In genomic region chr6:35359744-35360348, GRCh38 we compare ENCODE assay signal across 10 cellular contexts. TPM values are rescaled to one million over a fixed set of nuclear protein-coding genes. Genes with fewer than 3 reads are reported as not detected.
DNase-seq lines count a peak whose midpoint lies in the region; ATAC-seq and TF ChIP-seq lines count a peak whose summit lies in the region.
"Had no signal": no experiment of that assay in that cellular context is flagged by ENCODE, and none has a peak within 500 bp of the region (broad histone marks: within the 10 kb centered on the region; RNA-seq: fewer than 3 reads in every experiment).

No MANE protein-coding gene starts in this region.

- TF ChIP-seq POLR2A in upper lobe of left lung (IDR thresholded peaks at IDR 0.05) = no peak

- peak overlapping the region; percentile 47 for H3K27ac Mint-ChIP-seq in activated naive CD8-positive, alpha-beta T cell treated with anti-CD3 and anti-CD28 coated beads, Interleukin-2, amount 10 ng/mL, durations not matched to agents 7 days and 5 days
- no peak overlapping the region for H3K27ac Mint-ChIP-seq in activated naive CD8-positive, alpha-beta T cell treated with anti-CD3 and anti-CD28 coated beads, Interleukin-2, amount 50 U/mL, for 24 hours
- peak overlapping the region; percentile 72 for H3K27ac Mint-ChIP-seq in dendritic cell treated with granulocyte-macrophage colony-stimulating factor and Interleukin-4, amounts not matched to agents 40 ng/mL and 50 ng/mL, for 4 days
- H3K27ac Mint-ChIP-seq: activated T-cell treated with anti-CD3 and anti-CD28 coated beads, Interleukin-2, amount 50 U/mL, for 72 hours had no signal

- H3K27ac ChIP-seq in lower lobe of right lung (peak overlapping the region; percentile 42), upper lobe of left lung (peak overlapping the region; percentile 32 to 65 (median 46))

- H3K4me3 ChIP-seq in lower lobe of right lung = no peak overlapping the region
- H3K4me3 ChIP-seq in upper lobe of left lung = no peak overlapping the region

- intact Hi-C loops in dendritic cell treated with granulocyte-macrophage colony-stimulating factor and Interleukin-4, amounts not matched to agents 40 ng/mL and 50 ng/mL, for 4 days (cut with micrococcal nuclease) = loop anchor here (5.0 kb wide), 1 partner anchor 32 kb away; no protein-coding TSS in a partner anchor
- intact Hi-C loops in lower lobe of right lung (cut with DNase I) = no loop called here

- H3K9me3 Mint-ChIP-seq in activated naive CD8-positive, alpha-beta T cell treated with anti-CD3 and anti-CD28 coated beads, Interleukin-2, amount 10 ng/mL, durations not matched to agents 7 days and 5 days = no peaks in the 10 kb centered on the region
- no peaks in the 10 kb centered on the region for H3K9me3 Mint-ChIP-seq in activated naive CD8-positive, alpha-beta T cell treated with anti-CD3 and anti-CD28 coated beads, Interleukin-2, amount 50 U/mL, for 24 hours
- H3K9me3 Mint-ChIP-seq in dendritic cell treated with granulocyte-macrophage colony-stimulating factor and Interleukin-4, amounts not matched to agents 40 ng/mL and 50 ng/mL, for 4 days = no peaks in the 10 kb centered on the region
- H3K9me3 Mint-ChIP-seq: activated T-cell treated with anti-CD3 and anti-CD28 coated beads, Interleukin-2, amount 50 U/mL, for 72 hours had no signal

- no peak for TF ChIP-seq EP300 in upper lobe of left lung (IDR thresholded peaks at IDR 0.05)

- no peaks in the 10 kb centered on the region for H3K27me3 Mint-ChIP-seq in activated naive CD8-positive, alpha-beta T cell treated with anti-CD3 and anti-CD28 coated beads, Interleukin-2, amount 10 ng/mL, durations not matched to agents 7 days and 5 days
- no peaks in the 10 kb centered on the region for H3K27me3 Mint-ChIP-seq in activated naive CD8-positive, alpha-beta T cell treated with anti-CD3 and anti-CD28 coated beads, Interleukin-2, amount 50 U/mL, for 24 hours
- H3K27me3 Mint-ChIP-seq in dendritic cell treated with granulocyte-macrophage colony-stimulating factor and Interleukin-4, amounts not matched to agents 40 ng/mL and 50 ng/mL, for 4 days = no peaks in the 10 kb centered on the region

- no peak for ATAC-seq in activated naive CD8-positive, alpha-beta T cell treated with anti-CD3 and anti-CD28 coated beads, Interleukin-2, amount 10 ng/mL, durations not matched to agents 7 days and 5 days (ENCODE audit: low read depth)
- no peak for ATAC-seq in activated naive CD8-positive, alpha-beta T cell treated with anti-CD3 and anti-CD28 coated beads, Interleukin-2, amount 50 U/mL, for 24 hours
- ATAC-seq in lower lobe of right lung (peak; percentile 32 to 42), upper lobe of left lung (ENCODE audit: low FRiP score in 2 of 2) (peak; percentile 27 to 30), HG03342 (IDR thresholded peaks at IDR 0.05; ENCODE audit: unreplicated experiment) (no peak)
- ATAC-seq: activated T-cell treated with anti-CD3 and anti-CD28 coated beads, Interleukin-2, amount 50 U/mL, for 72 hours had no signal

- TF ChIP-seq CTCF in lower lobe of right lung (IDR thresholded peaks at IDR 0.05) = no peak
- no peak for TF ChIP-seq CTCF in upper lobe of left lung (IDR thresholded peaks at IDR 0.05)

- POLR2A ChIA-PET in activated naive CD8-positive, alpha-beta T cell treated with anti-CD3 and anti-CD28 coated beads, Interleukin-2, amount 10 ng/mL, durations not matched to agents 7 days and 5 days (lab: Charles Lee) = no interaction called here

- WGBS in upper lobe of left lung, 2 donors = 41 to 43% methylated on average over 2 of the region's 2 CpGs

- H3K9me3 ChIP-seq in lower lobe of right lung = no peaks in the 10 kb centered on the region
- H3K9me3 ChIP-seq in upper lobe of left lung = no peaks in the 10 kb centered on the region

- H3K36me3 ChIP-seq in lower lobe of right lung (peaks cover 37% of the 10 kb centered on the region), upper lobe of left lung (peaks cover 7 to 19% (median 13%) of the 10 kb centered on the region in 4 donors)

- peaks cover 31% of the 10 kb centered on the region for H3K36me3 Mint-ChIP-seq in activated naive CD8-positive, alpha-beta T cell treated with anti-CD3 and anti-CD28 coated beads, Interleukin-2, amount 10 ng/mL, durations not matched to agents 7 days and 5 days
- H3K36me3 Mint-ChIP-seq in activated naive CD8-positive, alpha-beta T cell treated with anti-CD3 and anti-CD28 coated beads, Interleukin-2, amount 50 U/mL, for 24 hours (ENCODE audit: low read depth) = peaks cover 20% of the 10 kb centered on the region
- peaks cover 86% of the 10 kb centered on the region for H3K36me3 Mint-ChIP-seq in dendritic cell treated with granulocyte-macrophage colony-stimulating factor and Interleukin-4, amounts not matched to agents 40 ng/mL and 50 ng/mL, for 4 days (ENCODE audit: low read depth)

- H3K4me3 Mint-ChIP-seq in activated naive CD8-positive, alpha-beta T cell treated with anti-CD3 and anti-CD28 coated beads, Interleukin-2, amount 10 ng/mL, durations not matched to agents 7 days and 5 days = no peak overlapping the region
- no peak overlapping the region for H3K4me3 Mint-ChIP-seq in activated naive CD8-positive, alpha-beta T cell treated with anti-CD3 and anti-CD28 coated beads, Interleukin-2, amount 50 U/mL, for 24 hours
- H3K4me3 Mint-ChIP-seq in dendritic cell treated with granulocyte-macrophage colony-stimulating factor and Interleukin-4, amounts not matched to agents 40 ng/mL and 50 ng/mL, for 4 days = no peak overlapping the region
- H3K4me3 Mint-ChIP-seq: activated T-cell treated with anti-CD3 and anti-CD28 coated beads, Interleukin-2, amount 50 U/mL, for 72 hours had no signal

- peaks cover 29% of the 10 kb centered on the region for H3K4me1 Mint-ChIP-seq in activated naive CD8-positive, alpha-beta T cell treated with anti-CD3 and anti-CD28 coated beads, Interleukin-2, amount 10 ng/mL, durations not matched to agents 7 days and 5 days
- H3K4me1 Mint-ChIP-seq in activated naive CD8-positive, alpha-beta T cell treated with anti-CD3 and anti-CD28 coated beads, Interleukin-2, amount 50 U/mL, for 24 hours = peaks cover 34% of the 10 kb centered on the region
- peaks cover 97% of the 10 kb centered on the region for H3K4me1 Mint-ChIP-seq in dendritic cell treated with granulocyte-macrophage colony-stimulating factor and Interleukin-4, amounts not matched to agents 40 ng/mL and 50 ng/mL, for 4 days (ENCODE audit: low read depth)

- H3K27me3 ChIP-seq in lower lobe of right lung (ENCODE audit: low read depth) (no peaks in the 10 kb centered on the region), upper lobe of left lung (no peaks in the 10 kb centered on the region)

- H3K4me1 ChIP-seq in lower lobe of right lung (peaks cover 26% of the 10 kb centered on the region), upper lobe of left lung (peaks cover 5 to 31% (median 18%) of the 10 kb centered on the region in 4 donors)

- DNase-seq in activated naive CD8-positive, alpha-beta T cell treated with anti-CD3 and anti-CD28 coated beads, Interleukin-2, amount 10 ng/mL, durations not matched to agents 7 days and 5 days = no peak
- DNase-seq in activated naive CD8-positive, alpha-beta T cell treated with anti-CD3 and anti-CD28 coated beads, Interleukin-2, amount 50 U/mL, for 24 hours = no peak
- DNase-seq in lower lobe of right lung (no peak), upper lobe of left lung (peak in 1 of 2 donors; percentile 52), NCI-H1436 treated with DMSO at 0.1 percent for 48 hours (lab: John Stamatoyannopoulos, UW) (no peak), T-helper 1 cell (no peak)
- DNase-seq: activated T-cell treated with anti-CD3 and anti-CD28 coated beads, Interleukin-2, amount 50 U/mL, for 72 hours; NCI-H524 treated with DMSO at 0.1 percent for 48 hours had no signal

RNA-seq across cellular contexts. Expression of gene PPARD, which starts 17.5 kb away (rescaled TPM):
- 10 to 100 TPM; 43.0 to 45.9 TPM for total RNA-seq in activated naive CD8-positive, alpha-beta T cell treated with anti-CD3 and anti-CD28 coated beads, Interleukin-2, amount 10 ng/mL, durations not matched to agents 7 days and 5 days
- total RNA-seq in lower lobe of right lung (30.2 TPM), upper lobe of left lung (10 to 100 TPM; 14.8 to 48.2 (median 31.5) TPM)

Comparison
In these comparisons a context has a peak if more than half of its experiments do, and no peak if none do; other contexts are left out.
1. ATAC-seq: peak in lower lobe of right lung (2 of 2) and upper lobe of left lung (2 of 2); none in activated naive CD8-positive, alpha-beta T cell treated with anti-CD3 and anti-CD28 coated beads, Interleukin-2, amount 10 ng/mL, durations not matched to agents 7 days and 5 days (single experiment), activated naive CD8-positive, alpha-beta T cell treated with anti-CD3 and anti-CD28 coated beads, Interleukin-2, amount 50 U/mL, for 24 hours (single experiment) and HG03342 (single experiment).